ENCODE assay signal across 10 cellular contexts in the genomic region with DNA sequence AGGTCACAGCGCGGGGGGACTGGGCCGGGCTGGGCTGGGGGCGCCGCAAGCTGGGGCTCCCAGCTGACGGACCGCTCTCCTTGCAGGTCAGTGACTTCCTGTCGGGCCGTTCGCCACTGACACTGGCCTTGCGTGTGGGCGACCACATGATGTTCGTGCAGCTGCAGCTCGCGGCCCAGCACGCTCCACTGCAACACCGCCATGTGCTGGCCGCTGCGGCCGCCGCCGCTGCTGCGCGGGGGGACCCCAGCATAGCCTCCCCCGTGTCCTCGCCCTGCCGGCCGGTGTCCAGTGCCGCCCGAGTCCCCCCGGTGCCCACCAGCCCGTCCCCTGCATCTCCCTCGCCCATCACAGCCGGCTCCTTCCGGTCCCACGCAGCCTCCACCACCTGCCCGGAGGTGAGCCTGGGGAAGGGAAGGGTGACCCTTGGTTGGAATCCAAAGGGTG. TPM values are rescaled to one million over a fixed set of nuclear protein-coding genes. Genes with fewer than 3 reads are reported as not detected.
DNase-seq lines count a peak whose midpoint lies in the region; ATAC-seq, FAIRE-seq and TF ChIP-seq lines count a peak whose summit lies in the region.
"Had no signal": no experiment of that assay in that cellular context is flagged by ENCODE, and none has a peak within 500 bp of the region (broad histone marks: within the 10 kb centered on the region; RNA-seq: fewer than 3 reads in every experiment).

No MANE protein-coding gene starts in this region.

- no peak overlapping the region for H3K23ac ChIP-seq in H1 (ENCODE audit: insufficient read length)

- TF ChIP-seq CTCF in left ventricle myocardium inferior (IDR thresholded peaks at IDR 0.05; ENCODE audit: borderline replicate concordance) (no peak), H1 (IDR thresholded peaks at IDR 0.05; ENCODE audit: control extremely low read depth in 1 of 3, insufficient read depth in 1 of 3, low read depth in 1 of 3, low read length in 3 of 3) (no peak), MM.1S (IDR thresholded peaks at IDR 0.05; ENCODE audit: low read length) (no peak)

- peak overlapping the region in 5 of 8 donors; percentile 12 to 54 (median 40) for H3K4me3 Mint-ChIP-seq in naive B cell

- no peak overlapping the region for H3K4me2 ChIP-seq in H1 (ENCODE audit: insufficient read depth in 1 of 2, low read depth in 2 of 2, low read length in 2 of 2)
- no peak overlapping the region for H3K4me2 ChIP-seq in MM.1S (ENCODE audit: low read depth, low read length)

- peak overlapping the region; percentile 93 for H3K4me3 ChIP-seq in left ventricle myocardium inferior
- no peak overlapping the region for H3K4me3 ChIP-seq in H1 (ENCODE audit: extremely low read depth in 1 of 4, insufficient read depth in 2 of 4, low read depth in 3 of 4, low read length in 4 of 4)
- H3K4me3 ChIP-seq in MM.1S (ENCODE audit: low read length): no peak overlapping the region

- DNase-seq in left ventricle myocardium inferior (no peak), cardiac septum (ENCODE audit: low spot score) (no peak), H1 (ENCODE audit: low read depth in 1 of 2, low spot score in 2 of 2) (no peak), naive B cell (no peak), NCI-H1436 (lab: John Stamatoyannopoulos, UW) (no peak), MM.1S (no peak)
- no peak for DNase-seq in stimulated activated CD4-positive, alpha-beta T cell treated with anti-CD3 and anti-CD28 coated beads, Interleukin-4, amount 100 ng/mL, for 4 hours

- H3K27me3 ChIP-seq in left ventricle myocardium inferior (ENCODE audit: low read depth) (no peaks in the 10 kb centered on the region), H1 (replicated peaks in 1 of 4; ENCODE audit: control insufficient read depth in 3 of 4, extremely low read depth in 1 of 4, insufficient read depth in 3 of 4, low read length in 3 of 4) (no peaks in the 10 kb centered on the region; a peak in 1 of 7 replicates), MM.1S (replicated peaks; ENCODE audit: insufficient read depth, low read length) (no peaks in the 10 kb centered on the region)

- no peak overlapping the region; the same call in 1 of the 2 replicates for H2BK5ac ChIP-seq in H1 (ENCODE audit: low read depth, low read length)

- 96% methylated on average over 19 of the region's 37 CpGs; no CpG with 5 or more reads in 1 of the 2 experiments for WGBS in H1 (ENCODE audit: extremely low coverage in 1 of 2, insufficient coverage in 1 of 2, insufficient read length in 1 of 2, insufficient replicate concordance in 2 of 2, low coverage in 1 of 2, low lambda C conversion rate in 2 of 2, missing lambda C conversion rate in 1 of 2), 2 experiments

- no peak overlapping the region for H2BK12ac ChIP-seq in H1 (ENCODE audit: low read depth, low read length)

- H3K14ac ChIP-seq in H1 (ENCODE audit: insufficient read length): no peak overlapping the region

- peaks cover 28 to 47% (median 32%) of the 10 kb centered on the region in 3 donors for H3K4me1 Mint-ChIP-seq in naive B cell

- H2BK15ac ChIP-seq in H1 (ENCODE audit: low read length): no peak overlapping the region

- H2AFZ ChIP-seq in H1 (ENCODE audit: low read length): no peak overlapping the region
- H2AFZ ChIP-seq in MM.1S (ENCODE audit: low read length): no peak overlapping the region

- no peak overlapping the region for H2BK20ac ChIP-seq in H1 (ENCODE audit: low read length)

- no peaks in the 10 kb centered on the region for H3K9me3 Mint-ChIP-seq in naive B cell
- H3K9me3 Mint-ChIP-seq: nephron had no signal

- no peak overlapping the region for H2BK120ac ChIP-seq in H1 (replicated peaks; ENCODE audit: low read depth, low read length)

- peaks cover 9 to 51% of the 10 kb centered on the region in 2 experiments for H3K79me2 ChIP-seq in H1 (ENCODE audit: control insufficient read depth in 1 of 2, insufficient read depth in 2 of 2, low read length in 2 of 2)
- peaks cover 34% of the 10 kb centered on the region for H3K79me2 ChIP-seq in MM.1S (ENCODE audit: low read length)

- no peak overlapping the region for H3K18ac ChIP-seq in H1 (ENCODE audit: extremely low read depth, low read length)

- no peak for FAIRE-seq in H1 (lab: Jason Lieb, UNC)
- FAIRE-seq: D721Med had no signal

- TF ChIP-seq RAD21 in H1 (IDR thresholded peaks at IDR 0.05 in 1 of 2, conservative IDR thresholded peaks at IDR 0.05 in 1 of 2; ENCODE audit: low read depth in 2 of 2, low read length in 2 of 2): no peak

- peaks cover 2% of the 10 kb centered on the region; the same call in 1 of the 2 replicates for H3K23me2 ChIP-seq in H1 (ENCODE audit: low read depth, low read length)

- H3K36me3 ChIP-seq in left ventricle myocardium inferior (peaks cover 74% of the 10 kb centered on the region), H1 (ENCODE audit: control insufficient read depth in 2 of 4, insufficient read depth in 4 of 4, low read length in 3 of 4) (peaks cover 26 to 75% (median 45%) of the 10 kb centered on the region in 4 experiments), MM.1S (replicated peaks; ENCODE audit: insufficient read depth, low read length) (peaks cover 12% of the 10 kb centered on the region; the same call in 1 of the 2 replicates)

- peaks cover 90% of the 10 kb centered on the region for H3K4me1 ChIP-seq in left ventricle myocardium inferior
- peaks cover 0 to 26% (median 13%) of the 10 kb centered on the region in 4 experiments; a peak in 6 of 7 replicates for H3K4me1 ChIP-seq in H1 (replicated peaks in 1 of 4; ENCODE audit: control insufficient read depth in 3 of 4, insufficient read depth in 4 of 4, low read length in 3 of 4)
- H3K4me1 ChIP-seq in MM.1S (ENCODE audit: low read length): peaks cover 4% of the 10 kb centered on the region; the same call in 1 of the 2 replicates

- CTCF ChIA-PET in H1 (lab: Charles Lee; ENCODE audit: partially characterized antibody): interaction anchor here (1.4 to 15.9 kb wide), 3 partner anchors 9 to 13 kb away, joined by 4 to 212 read pairs (median 42); a partner anchor contains a TSS

- H3K36me3 Mint-ChIP-seq in naive B cell: peaks cover 0 to 5% of the 10 kb centered on the region in 2 donors

- no peak overlapping the region for H2AK5ac ChIP-seq in H1 (ENCODE audit: low read depth, low read length)

- H4K20me1 ChIP-seq in H1 (replicated peaks in 1 of 2; ENCODE audit: control insufficient read depth in 1 of 2, insufficient read depth in 2 of 2, low read length in 2 of 2): peaks cover 24 to 38% of the 10 kb centered on the region in 2 experiments
- H4K20me1 ChIP-seq in MM.1S (ENCODE audit: insufficient read depth, low read length): no peaks in the 10 kb centered on the region

- no peak overlapping the region for H3K9ac ChIP-seq in H1 (replicated peaks in 1 of 4; ENCODE audit: extremely low read depth in 1 of 4, low read depth in 3 of 4, low read length in 3 of 4)
- H3K9ac ChIP-seq in MM.1S (ENCODE audit: low read length): no peak overlapping the region

- TF ChIP-seq POLR2A in H1 (IDR thresholded peaks at IDR 0.05; ENCODE audit: control extremely low read depth in 1 of 2, low read depth in 2 of 2, low read length in 2 of 2): no peak; a peak in 1 of 3 replicates

- H3K9me2 ChIP-seq in MM.1S (replicated peaks; ENCODE audit: insufficient read depth, low read length): no peaks in the 10 kb centered on the region

- POLR2A ChIA-PET in H1 (lab: Charles Lee; ENCODE audit: partially characterized antibody): interaction anchor here (0.9 to 19.4 kb wide), 6 partner anchors 10 to 227 kb away, joined by 3 to 456 read pairs (median 8); a partner anchor contains a TSS

- peak overlapping the region in 2 of 6 donors; percentile 75 for H3K27ac Mint-ChIP-seq in naive B cell

- intact Hi-C loops in left ventricle myocardium inferior (cut with micrococcal nuclease) (no loop called here), cardiac septum (cut with DNase I) (no loop called here)

- no peak overlapping the region for H3K4ac ChIP-seq in H1 (replicated peaks; ENCODE audit: insufficient read length, low read depth, low read length)

- no peak overlapping the region for H3K56ac ChIP-seq in H1 (replicated peaks; ENCODE audit: insufficient read length, low read depth, low read length)

- no peak for ATAC-seq in naive B cell (ENCODE audit: low read depth in 2 of 2)
- no peak for ATAC-seq in esophagus mucosa

- no peak overlapping the region for H4K91ac ChIP-seq in H1 (replicated peaks; ENCODE audit: insufficient read length, low read length)

- peaks cover 12% of the 10 kb centered on the region; the same call in 1 of the 2 replicates for H3K79me1 ChIP-seq in H1 (ENCODE audit: low read depth, low read length)

- H4K8ac ChIP-seq in H1 (ENCODE audit: extremely low read depth, insufficient read depth, low read length): peak overlapping the region; percentile 75; the same call in 1 of the 2 replicates

- H3F3A ChIP-seq in MM.1S (ENCODE audit: insufficient read depth, low read length): peaks cover 2% of the 10 kb centered on the region; the same call in 1 of the 2 replicates

- no peaks in the 10 kb centered on the region for H3K27me3 Mint-ChIP-seq in naive B cell

- H3K27ac ChIP-seq in left ventricle myocardium inferior (replicated peaks) (peak overlapping the region; percentile 100), H1 (ENCODE audit: low read depth, low read length) (no peak overlapping the region), MM.1S (ENCODE audit: low read length) (no peak overlapping the region)

- H4K5ac ChIP-seq in H1 (ENCODE audit: insufficient read length, low read depth, low read length): no peak overlapping the region

- no peaks in the 10 kb centered on the region for H3K9me3 ChIP-seq in left ventricle myocardium inferior (replicated peaks)
- no peaks in the 10 kb centered on the region for H3K9me3 ChIP-seq in H1 (ENCODE audit: insufficient read depth in 2 of 2, low read depth in 1 of 2, low read length in 1 of 2)
- H3K9me3 ChIP-seq in MM.1S (replicated peaks; ENCODE audit: insufficient read depth, low read length): no peaks in the 10 kb centered on the region

- TF ChIP-seq EP300 in H1 (IDR thresholded peaks at IDR 0.05; ENCODE audit: borderline replicate concordance in 1 of 2, low read depth in 2 of 2, low read length in 2 of 2): no peak

RNA-seq across cellular contexts. Expression of a gene that starts 5.7 kb away (rescaled TPM):
- total RNA-seq in left ventricle myocardium inferior: 60.5 TPM
- total RNA-seq in cardiac septum: 97.5 TPM
- 159 and 166 TPM in 2 replicates for total RNA-seq in H1 (2021; fragmentation: NEBNext Ultra II Directional; extraction: Animal tissue kit (Norgen Biotek cat#: 25700))
- polyA plus RNA-seq in H1 (2011; rRNA removed): 39.8 and 86.0 TPM in 2 replicates
- 38.5 TPM for polyA plus RNA-seq in H1 (2011; cell fraction: cytosol; rRNA removed)
- polyA plus RNA-seq in H1 (2011; cell fraction: nucleus; rRNA removed): 85.2 TPM
- polyA plus RNA-seq in H1 (2012, experiment 1 of 2): 58.2 to 110 TPM (median 92.2 TPM) in 4 replicates
- polyA plus RNA-seq in H1 (2012, experiment 2 of 2): 90.5 TPM
- polyA plus RNA-seq in H1 (2013, experiment 1 of 2): 95.6 TPM
- 90.3 TPM for polyA plus RNA-seq in H1 (2013, experiment 2 of 2)
- polyA minus RNA-seq in H1 (2011; rRNA and poly(A)+ RNA removed): 10.3 and 14.3 TPM in 2 replicates
- polyA minus RNA-seq in H1 (2011; cell fraction: cytosol; rRNA and poly(A)+ RNA removed): 86.0 TPM
- polyA minus RNA-seq in H1 (2011; cell fraction: nucleus; rRNA and poly(A)+ RNA removed): 55.2 TPM
- 1 to 10 TPM in 5 of 6 donors, under 1 TPM in 1; 0.78 to 5.5 (median 2.7) TPM for polyA plus RNA-seq in naive B cell (ENCODE audit: low read depth in 6 of 6)
- 99.3 TPM for total RNA-seq in esophagus mucosa

RNA-seq across cellular contexts. Expression of a gene that starts 12.6 kb away (rescaled TPM):
- total RNA-seq in left ventricle myocardium inferior (501 TPM), cardiac septum (486 TPM), esophagus mucosa (251 TPM)
- 174 and 182 TPM in 2 replicates for total RNA-seq in H1 (2021; fragmentation: NEBNext Ultra II Directional; extraction: Animal tissue kit (Norgen Biotek cat#: 25700))
- polyA plus RNA-seq in H1 (2011; rRNA removed) (249 and 338 TPM in 2 replicates), naive B cell (ENCODE audit: low read depth in 6 of 6) (100 to 1,000 TPM; 132 to 222 (median 199) TPM)
- polyA plus RNA-seq in H1 (2011; cell fraction: cytosol; rRNA removed): 142 TPM
- polyA plus RNA-seq in H1 (2011; cell fraction: nucleus; rRNA removed): 120 TPM
- polyA plus RNA-seq in H1 (2012, experiment 1 of 2): 87.3 to 189 TPM (median 180 TPM) in 4 replicates
- 328 TPM for polyA plus RNA-seq in H1 (2012, experiment 2 of 2)
- polyA plus RNA-seq in H1 (2013, experiment 1 of 2): 148 TPM
- 145 TPM for polyA plus RNA-seq in H1 (2013, experiment 2 of 2)
- polyA minus RNA-seq in H1 (2011; rRNA and poly(A)+ RNA removed): 13.4 and 18.6 TPM in 2 replicates
- 118 TPM for polyA minus RNA-seq in H1 (2011; cell fraction: cytosol; rRNA and poly(A)+ RNA removed)
- 40.2 TPM for polyA minus RNA-seq in H1 (2011; cell fraction: nucleus; rRNA and poly(A)+ RNA removed)

RNA-seq across cellular contexts. Expression of a gene that starts 15.0 kb away (rescaled TPM):
- total RNA-seq in left ventricle myocardium inferior: 229 TPM
- total RNA-seq in cardiac septum: 318 TPM
- total RNA-seq in H1 (2021; fragmentation: NEBNext Ultra II Directional; extraction: Animal tissue kit (Norgen Biotek cat#: 25700)): 175 TPM in 2 replicates
- 199 and 331 TPM in 2 replicates for polyA plus RNA-seq in H1 (2011; rRNA removed)
- polyA plus RNA-seq in H1 (2011; cell fraction: cytosol; rRNA removed): 472 TPM
- 581 TPM for polyA plus RNA-seq in H1 (2011; cell fraction: nucleus; rRNA removed)
- polyA plus RNA-seq in H1 (2012, experiment 1 of 2): 213 to 357 TPM (median 316 TPM) in 4 replicates
- 95.1 TPM for polyA plus RNA-seq in H1 (2012, experiment 2 of 2)
- 151 TPM for polyA plus RNA-seq in H1 (2013, experiment 1 of 2)
- polyA plus RNA-seq in H1 (2013, experiment 2 of 2): 135 TPM
- polyA minus RNA-seq in H1 (2011; rRNA and poly(A)+ RNA removed): 44.5 and 56.0 TPM in 2 replicates
- polyA minus RNA-seq in H1 (2011; cell fraction: cytosol; rRNA and poly(A)+ RNA removed): 77.4 TPM
- polyA minus RNA-seq in H1 (2011; cell fraction: nucleus; rRNA and poly(A)+ RNA removed): 99.9 TPM
- polyA plus RNA-seq in naive B cell (ENCODE audit: low read depth in 6 of 6): 100 to 1,000 TPM; 253 to 449 (median 334) TPM
- 172 TPM for total RNA-seq in esophagus mucosa

RNA-seq across cellular contexts. Expression of a gene that starts 16.3 kb away (rescaled TPM):
- 0.96 TPM for total RNA-seq in left ventricle myocardium inferior
- total RNA-seq in cardiac septum: 1.9 TPM
- total RNA-seq in H1 (2021; fragmentation: NEBNext Ultra II Directional; extraction: Animal tissue kit (Norgen Biotek cat#: 25700)): 14.7 and 18.0 TPM in 2 replicates
- polyA plus RNA-seq in H1 (2011; rRNA removed): 4.9 and 11.6 TPM in 2 replicates
- 7.4 TPM for polyA plus RNA-seq in H1 (2011; cell fraction: cytosol; rRNA removed)
- 39.9 TPM for polyA plus RNA-seq in H1 (2011; cell fraction: nucleus; rRNA removed)
- 4.2 to 12.2 TPM (median 10.1 TPM) in 4 replicates for polyA plus RNA-seq in H1 (2012, experiment 1 of 2)
- 3.2 TPM for polyA plus RNA-seq in H1 (2012, experiment 2 of 2)
- 11.0 TPM for polyA plus RNA-seq in H1 (2013, experiment 1 of 2)
- 9.9 TPM for polyA plus RNA-seq in H1 (2013, experiment 2 of 2)
- polyA minus RNA-seq in H1 (2011; rRNA and poly(A)+ RNA removed): 2.0 and 2.2 TPM in 2 replicates
- 8.2 TPM for polyA minus RNA-seq in H1 (2011; cell fraction: cytosol; rRNA and poly(A)+ RNA removed)
- 11.6 TPM for polyA minus RNA-seq in H1 (2011; cell fraction: nucleus; rRNA and poly(A)+ RNA removed)
- not detected for polyA plus RNA-seq in naive B cell (ENCODE audit: low read depth in 6 of 6)
- 2.0 TPM for total RNA-seq in esophagus mucosa

RNA-seq across cellular contexts. Expression of a gene that starts 21.2 kb away (rescaled TPM):
- total RNA-seq in left ventricle myocardium inferior (12.4 TPM), cardiac septum (20.0 TPM), esophagus mucosa (41.2 TPM)
- total RNA-seq in H1 (2021; fragmentation: NEBNext Ultra II Directional; extraction: Animal tissue kit (Norgen Biotek cat#: 25700)): 44.5 and 54.6 TPM in 2 replicates
- polyA plus RNA-seq in H1 (2011; rRNA removed) (125 and 159 TPM in 2 replicates), naive B cell (ENCODE audit: low read depth in 6 of 6) (10 to 100 TPM; 48.9 to 80.0 (median 64.7) TPM)
- 76.1 TPM for polyA plus RNA-seq in H1 (2011; cell fraction: cytosol; rRNA removed)
- 72.4 TPM for polyA plus RNA-seq in H1 (2011; cell fraction: nucleus; rRNA removed)
- polyA plus RNA-seq in H1 (2012, experiment 1 of 2): 39.9 to 68.4 TPM (median 61.5 TPM) in 4 replicates
- polyA plus RNA-seq in H1 (2012, experiment 2 of 2): 79.3 TPM
- polyA plus RNA-seq in H1 (2013, experiment 1 of 2): 50.0 TPM
- 59.2 TPM for polyA plus RNA-seq in H1 (2013, experiment 2 of 2)
- 6.8 and 9.7 TPM in 2 replicates for polyA minus RNA-seq in H1 (2011; rRNA and poly(A)+ RNA removed)
- polyA minus RNA-seq in H1 (2011; cell fraction: cytosol; rRNA and poly(A)+ RNA removed): 22.8 TPM
- polyA minus RNA-seq in H1 (2011; cell fraction: nucleus; rRNA and poly(A)+ RNA removed): 20.8 TPM
